Comparison of ENCODE assay signal across 20 cellular contexts in genomic region chr6:39223535-39223934, GRCh38. TPM values are rescaled to one million over a fixed set of nuclear protein-coding genes. Genes with fewer than 3 reads are reported as not detected.
DNase-seq lines count a peak whose midpoint lies in the region; ATAC-seq and TF ChIP-seq lines count a peak whose summit lies in the region.
"Had no signal": no experiment of that assay in that cellular context is flagged by ENCODE, and none has a peak within 500 bp of the region (broad histone marks: within the 10 kb centered on the region; RNA-seq: fewer than 3 reads in every experiment).

No MANE protein-coding gene starts in this region.

- 24 to 26% methylated on average over 3 of the region's 3 CpGs for WGBS in tibial nerve, 2 donors

- H3K27ac Mint-ChIP-seq in activated naive CD4-positive, alpha-beta T cell treated with anti-CD3 and anti-CD28 coated beads for 36 hours = peak overlapping the region; percentile 63
- H3K27ac Mint-ChIP-seq in activated naive CD4-positive, alpha-beta T cell treated with anti-CD3 and anti-CD28 coated beads, Interleukin-2, amount 50 U/mL, for 72 hours = peak overlapping the region in 1 of 2 donors; percentile 23
- peak overlapping the region; percentile 79; the same call in 1 of the 2 replicates for H3K27ac Mint-ChIP-seq in WTC11
- no peak overlapping the region for H3K27ac Mint-ChIP-seq in glutamatergic neuron (ENCODE audit: unreplicated experiment)
- H3K27ac Mint-ChIP-seq: CD4-positive, alpha-beta T cell had no signal

- no peak overlapping the region for H3K4me3 Mint-ChIP-seq in activated naive CD4-positive, alpha-beta T cell treated with anti-CD3 and anti-CD28 coated beads for 36 hours
- H3K4me3 Mint-ChIP-seq in WTC11 = no peak overlapping the region
- peak overlapping the region; percentile 31 for H3K4me3 Mint-ChIP-seq in glutamatergic neuron (ENCODE audit: unreplicated experiment)
- H3K4me3 Mint-ChIP-seq: CD4-positive, alpha-beta T cell had no signal

- peak overlapping the region in 1 of 4 donors; percentile 7 for H3K4me3 ChIP-seq in tibial nerve
- H3K4me3 ChIP-seq: lung had no signal

- H3K36me3 ChIP-seq in tibial nerve = no peaks in the 10 kb centered on the region

- no peaks in the 10 kb centered on the region for H3K9me3 Mint-ChIP-seq in activated naive CD4-positive, alpha-beta T cell treated with anti-CD3 and anti-CD28 coated beads for 36 hours
- peaks cover 0 to 5% of the 10 kb centered on the region in 2 donors for H3K9me3 Mint-ChIP-seq in activated naive CD4-positive, alpha-beta T cell treated with anti-CD3 and anti-CD28 coated beads, Interleukin-2, amount 50 U/mL, for 72 hours
- no peaks in the 10 kb centered on the region for H3K9me3 Mint-ChIP-seq in WTC11
- peaks cover 4% of the 10 kb centered on the region for H3K9me3 Mint-ChIP-seq in glutamatergic neuron (ENCODE audit: unreplicated experiment)
- H3K9me3 Mint-ChIP-seq: CD4-positive, alpha-beta T cell had no signal

- H3K27ac ChIP-seq in tibial nerve = peak overlapping the region in 3 of 4 donors; percentile 74 to 87 (median 82)
- H3K27ac ChIP-seq: VCaP had no signal

- H3K36me3 Mint-ChIP-seq in activated naive CD4-positive, alpha-beta T cell treated with anti-CD3 and anti-CD28 coated beads for 36 hours (ENCODE audit: low read depth) = peaks cover 40% of the 10 kb centered on the region
- peaks cover 25 to 36% of the 10 kb centered on the region in 2 donors for H3K36me3 Mint-ChIP-seq in activated naive CD4-positive, alpha-beta T cell treated with anti-CD3 and anti-CD28 coated beads, Interleukin-2, amount 50 U/mL, for 72 hours
- H3K36me3 Mint-ChIP-seq in WTC11 = peaks cover 46% of the 10 kb centered on the region
- H3K36me3 Mint-ChIP-seq in glutamatergic neuron (ENCODE audit: unreplicated experiment) = no peaks in the 10 kb centered on the region

- no peak for TF ChIP-seq EP300 in tibial nerve (IDR thresholded peaks at IDR 0.05)

- H3K4me1 ChIP-seq in tibial nerve = peaks cover 0 to 89% (median 38%) of the 10 kb centered on the region in 4 donors

- POLR2A ChIA-PET in WTC11 (lab: Charles Lee) = no interaction called here

- peaks cover 81% of the 10 kb centered on the region for H3K4me1 Mint-ChIP-seq in activated naive CD4-positive, alpha-beta T cell treated with anti-CD3 and anti-CD28 coated beads for 36 hours (ENCODE audit: low read depth)
- H3K4me1 Mint-ChIP-seq in WTC11 (peaks cover 95% of the 10 kb centered on the region), glutamatergic neuron (ENCODE audit: low read depth, unreplicated experiment) (peaks cover 9% of the 10 kb centered on the region)

- no peak for DNase-seq in activated naive CD4-positive, alpha-beta T cell treated with anti-CD3 and anti-CD28 coated beads for 36 hours
- DNase-seq in activated naive CD4-positive, alpha-beta T cell treated with anti-CD3 and anti-CD28 coated beads, Interleukin-2, amount 50 U/mL, for 72 hours (ENCODE audit: low spot score in 2 of 2) = no peak
- DNase-seq in WTC11 (ENCODE audit: low spot score) (no peak), glutamatergic neuron (no peak), tibial nerve (ENCODE audit: low spot score in 2 of 2) (no peak), HCEC 1CT (no peak), omental fat pad (ENCODE audit: low spot score) (no peak), mucosa of gallbladder (ENCODE audit: low spot score) (no peak)
- DNase-seq: activated effector memory CD4-positive, alpha-beta T cell treated with anti-CD3 and anti-CD28 coated beads, Interleukin-2, amount 50 U/mL, for 16 hours; anterior cingulate cortex; CD4-positive, alpha-beta T cell; dermis blood vessel endothelial cell; NCI-H187; NCI-H345; PC-3; right cardiac atrium; stimulated activated CD8-positive, alpha-beta memory T cell treated with anti-CD3 and anti-CD28 coated beads, Interleukin-4, amount 100 ng/mL, for 48 hours had no signal

- no peak for ATAC-seq in activated naive CD4-positive, alpha-beta T cell treated with anti-CD3 and anti-CD28 coated beads, Interleukin-2, amount 50 U/mL, for 72 hours
- ATAC-seq in WTC11 (no peak), omental fat pad (ENCODE audit: low FRiP score) (no peak)
- ATAC-seq: PC-3, right cardiac atrium had no signal

- intact Hi-C loops in activated naive CD4-positive, alpha-beta T cell treated with anti-CD3 and anti-CD28 coated beads for 36 hours (cut with micrococcal nuclease) = loop anchor here (10.0 kb wide), 1 partner anchor 589 kb away; the partner anchor contains the start of gene BTBD9

- TF ChIP-seq CTCF in WTC11 (IDR thresholded peaks at IDR 0.05) (no peak), glutamatergic neuron (IDR thresholded peaks at IDR 0.05; ENCODE audit: partially characterized antibody, unreplicated experiment) (no peak), tibial nerve (IDR thresholded peaks at IDR 0.05) (no peak), omental fat pad (IDR thresholded peaks at IDR 0.05) (no peak)

- no peaks in the 10 kb centered on the region for H3K27me3 Mint-ChIP-seq in activated naive CD4-positive, alpha-beta T cell treated with anti-CD3 and anti-CD28 coated beads for 36 hours (ENCODE audit: low read depth)
- H3K27me3 Mint-ChIP-seq in WTC11 (ENCODE audit: low read depth) (no peaks in the 10 kb centered on the region), glutamatergic neuron (ENCODE audit: unreplicated experiment) (peaks cover 7% of the 10 kb centered on the region)
- H3K27me3 Mint-ChIP-seq: CD4-positive, alpha-beta T cell had no signal

- CTCF ChIA-PET in activated naive CD4-positive, alpha-beta T cell treated with anti-CD3 and anti-CD28 coated beads for 36 hours (lab: Charles Lee) = interaction anchor here (1.3 to 3.1 kb wide), 2 partner anchors 57 to 80 kb away, joined by 6 to 9 read pairs; no protein-coding TSS in a partner anchor
- CTCF ChIA-PET in WTC11 (lab: Charles Lee) = interaction anchor here (1.3 to 2.1 kb wide), 2 partner anchors 78 to 79 kb away, joined by 6 to 16 read pairs; no protein-coding TSS in a partner anchor

- no peak for TF ChIP-seq POLR2A in tibial nerve (IDR thresholded peaks at IDR 0.05)

- H3K9me3 ChIP-seq in tibial nerve = no peaks in the 10 kb centered on the region

- no peaks in the 10 kb centered on the region for H3K27me3 ChIP-seq in tibial nerve

TF ChIP-seq in WTC11, 78 proteins besides CTCF, POLR2A, EP300 and RAD21:
- TF ChIP-seq ZNF263 (CRISPR knock-in tag; IDR thresholded peaks at IDR 0.05; ENCODE audit: low read depth) = no peak
- TF ChIP-seq FOXK1 (CRISPR knock-in tag; IDR thresholded peaks at IDR 0.05) = no peak
- TF ChIP-seq NFE2L1 (CRISPR knock-in tag; IDR thresholded peaks at IDR 0.05) = no peak
- TF ChIP-seq, protein P1, sequence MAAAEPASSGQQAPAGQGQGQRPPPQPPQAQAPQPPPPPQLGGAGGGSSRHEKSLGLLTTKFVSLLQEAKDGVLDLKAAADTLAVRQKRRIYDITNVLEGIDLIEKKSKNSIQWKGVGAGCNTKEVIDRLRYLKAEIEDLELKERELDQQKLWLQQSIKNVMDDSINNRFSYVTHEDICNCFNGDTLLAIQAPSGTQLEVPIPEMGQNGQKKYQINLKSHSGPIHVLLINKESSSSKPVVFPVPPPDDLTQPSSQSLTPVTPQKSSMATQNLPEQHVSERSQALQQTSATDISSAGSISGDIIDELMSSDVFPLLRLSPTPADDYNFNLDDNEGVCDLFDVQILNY (CRISPR knock-in tag; IDR thresholded peaks at IDR 0.05) = no peak
- TF ChIP-seq ZNF138 (CRISPR knock-in tag; conservative IDR thresholded peaks at IDR 0.05) = no peak
- no peak for TF ChIP-seq MXD4 (CRISPR knock-in tag; IDR thresholded peaks at IDR 0.05; ENCODE audit: borderline replicate concordance)
- TF ChIP-seq ZSCAN18 (CRISPR knock-in tag; IDR thresholded peaks at IDR 0.05) = no peak
- TF ChIP-seq JAZF1 (CRISPR knock-in tag; IDR thresholded peaks at IDR 0.05) = no peak
TF ChIP-seq in WTC11: peak in this region for 0.

RNA-seq across cellular contexts. Expression of gene KCNK5, which starts 5.7 kb away (rescaled TPM):
- total RNA-seq in activated naive CD4-positive, alpha-beta T cell treated with anti-CD3 and anti-CD28 coated beads for 36 hours = 1 to 10 TPM; 9.0 to 9.2 TPM
- 10 to 100 TPM in 1 of 2 donors, 1 to 10 TPM in 1; 8.8 to 15.8 TPM for total RNA-seq in activated naive CD4-positive, alpha-beta T cell treated with anti-CD3 and anti-CD28 coated beads, Interleukin-2, amount 50 U/mL, for 72 hours
- total RNA-seq in WTC11 (2021) (31.7 to 41.8 TPM (median 34.3 TPM) in 3 replicates), glutamatergic neuron (ENCODE audit: unreplicated experiment) (0.71 TPM), tibial nerve (10 to 100 TPM; 16.7 to 20.0 (median 18.4) TPM), omental fat pad (10 to 100 TPM in 1 of 4 donors, 1 to 10 TPM in 3; 1.7 to 10.9 (median 4.1) TPM), mucosa of gallbladder (242 TPM)
- total RNA-seq: osteoblast had no signal
